ENCODE assay signal across 6 cellular contexts in the genomic region with DNA sequence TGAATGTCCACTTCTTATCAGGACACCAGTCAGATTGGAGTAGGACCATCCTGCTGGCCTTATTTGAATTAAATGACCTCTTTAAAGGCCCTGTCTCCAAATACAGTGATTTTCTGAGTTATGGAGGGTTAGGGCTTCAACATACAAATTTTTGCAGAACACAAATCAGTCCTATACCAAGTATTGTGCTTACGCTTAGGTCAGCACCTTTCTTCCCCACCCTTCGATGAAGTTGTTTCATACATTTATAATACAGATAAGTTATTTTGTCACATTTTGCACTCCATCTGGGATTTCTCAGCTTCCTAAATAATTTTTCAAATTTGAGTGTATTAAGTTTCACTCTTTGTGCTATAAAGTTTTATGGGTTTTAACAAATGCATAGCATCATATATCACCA.
"Had no signal": no experiment of that assay in that cellular context is flagged by ENCODE, and none has a peak within 500 bp of the region (broad histone marks: within the 10 kb centered on the region; RNA-seq: fewer than 3 reads in every experiment).

No MANE protein-coding gene starts in this region.

- H3K9ac ChIP-seq: KMS-11 had no signal

- ATAC-seq: K562 had no signal

- DNase-seq: KBM-7, KG1 had no signal

- H3K4me3 ChIP-seq: K562 had no signal

- FAIRE-seq: HTR-8/SVneo, K562 had no signal

- H3K27ac ChIP-seq: HL-60, KMS-11 had no signal

- H3K4me2 ChIP-seq: KMS-11 had no signal
